In genomic region chr7:29184599-29184998, GRCh38 we compare ENCODE assay signal across 11 cellular contexts. TPM values are rescaled to one million over a fixed set of nuclear protein-coding genes. Genes with fewer than 3 reads are reported as not detected.
"Had no signal": no experiment of that assay in that cellular context is flagged by ENCODE, and none has a peak within 500 bp of the region (broad histone marks: within the 10 kb centered on the region; RNA-seq: fewer than 3 reads in every experiment).

No MANE protein-coding gene starts in this region.

- H3K27ac ChIP-seq: GM23248 had no signal

- ATAC-seq: GM23338, HCT116 had no signal

- H3K9me3 ChIP-seq: HAP-1 had no signal

- H3K36me3 ChIP-seq: HAP-1 had no signal

- H3K4me3 Mint-ChIP-seq: GM23338, H9, HFFc6 had no signal

- H3K27ac Mint-ChIP-seq: GM23338, H9, HFFc6 had no signal

- FAIRE-seq: H1, H54 had no signal

- H3K4me1 ChIP-seq: HAP-1 had no signal

- H3K4me2 ChIP-seq: GM23338 had no signal

- H3K9ac ChIP-seq: GM23248 had no signal

- DNase-seq: GM23248, GOT3, H7, H9, HCEC 1CT, HFFc6 had no signal

- H3K4me3 ChIP-seq: GM23248, GM23338, HAP-1 had no signal

- H2AFZ ChIP-seq: GM23248, GM23338 had no signal

- H3K9me3 Mint-ChIP-seq: GM23338, H9, HFFc6 had no signal

RNA-seq across cellular contexts. Expression of gene CHN2, which starts 10.0 kb away (rescaled TPM):
- total RNA-seq: HFFc6 had no signal

RNA-seq across cellular contexts. Expression of gene CPVL, which starts 38.3 kb away (rescaled TPM):
- total RNA-seq: GM23248, HFFc6 had no signal
- polyA plus RNA-seq: GM23248 had no signal
